In the genomic region with DNA sequence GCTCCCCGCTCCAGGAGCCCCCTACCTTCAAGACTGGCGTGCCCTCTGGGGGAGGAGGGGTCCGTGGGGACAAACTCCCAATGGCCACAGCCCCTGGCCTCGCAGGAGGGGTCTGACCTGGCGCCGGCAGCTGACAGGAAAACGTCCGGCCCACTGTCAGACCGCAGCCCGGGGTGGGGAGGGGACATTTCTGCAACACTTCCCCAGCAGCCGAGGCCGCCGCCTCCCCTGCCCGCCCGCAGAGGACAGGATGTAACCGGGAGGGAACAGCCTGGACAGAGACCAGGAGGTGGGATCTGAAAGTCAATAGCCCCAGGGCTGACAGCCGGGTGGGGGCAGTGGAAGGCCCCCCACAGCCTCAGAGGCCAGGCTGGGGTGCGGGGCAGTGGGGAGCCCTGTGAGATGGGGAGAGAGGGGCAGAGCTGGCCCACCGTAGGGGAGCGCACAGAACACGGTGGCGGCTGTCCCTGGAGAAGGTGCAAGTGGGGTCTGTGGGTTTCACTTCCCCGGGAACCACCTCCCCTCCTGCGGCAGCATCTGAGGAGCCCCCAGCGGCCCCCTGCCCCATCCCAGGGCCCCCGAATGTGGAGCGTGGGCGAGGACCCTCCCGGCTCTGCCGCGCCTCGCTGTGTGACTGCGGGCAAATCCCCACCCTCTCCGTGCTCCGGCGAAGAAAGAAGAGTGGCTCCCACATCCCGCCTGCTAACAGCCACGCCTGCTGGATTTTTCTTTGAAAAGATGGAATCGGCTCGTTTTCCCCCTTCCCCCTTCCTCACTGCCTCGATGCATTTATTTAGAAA, we compare ENCODE assay signal across 8 cellular contexts. TPM values are rescaled to one million over a fixed set of nuclear protein-coding genes. Genes with fewer than 3 reads are reported as not detected.
DNase-seq lines count a peak whose midpoint lies in the region; ATAC-seq and TF ChIP-seq lines count a peak whose summit lies in the region.

A gene with protein sequence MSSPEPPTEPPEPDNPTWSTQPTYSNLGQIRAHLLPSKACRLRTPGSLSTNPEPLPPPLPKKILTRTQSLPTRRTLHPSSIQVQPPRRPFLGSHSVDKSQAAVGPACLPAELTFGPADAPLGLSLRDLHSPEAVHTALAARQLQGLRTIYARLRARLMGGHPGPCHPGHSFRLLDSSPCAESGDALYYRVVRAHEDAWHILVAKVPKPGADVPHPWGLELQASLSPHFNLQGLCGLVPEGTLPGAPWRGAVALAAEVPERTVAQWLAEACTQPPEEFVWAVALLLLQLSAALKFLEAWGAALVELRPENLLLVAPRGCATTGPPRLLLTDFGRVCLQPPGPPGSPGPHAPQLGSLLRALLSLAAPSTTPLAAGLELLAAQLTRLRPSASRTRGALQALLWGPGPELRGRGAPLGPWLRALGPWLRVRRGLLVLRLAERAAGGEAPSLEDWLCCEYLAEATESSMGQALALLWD (minus strand): TSS at position 114 of the 800 bp plus-strand sequence. CDS start 1,244 bp downstream, outside the sequence.

- H3K36me3 ChIP-seq in OCI-LY7 (ENCODE audit: insufficient read depth, low read length) (no peaks in the 10 kb centered on the region), mucosa of descending colon (ENCODE audit: low read depth) (no peaks in the 10 kb centered on the region), uterus (no peaks in the 10 kb centered on the region), PC-9 (ENCODE audit: low read depth) (no peaks in the 10 kb centered on the region)

- TF ChIP-seq POLR2A in uterus (IDR thresholded peaks at IDR 0.05): no peak

- H3K4me3 Mint-ChIP-seq in endothelial cell (ENCODE audit: unreplicated experiment): peak within 1 kb of the TSS; percentile 82

- H3K4me2 ChIP-seq in OCI-LY7 (ENCODE audit: low read length) (peak within 1 kb of the TSS; percentile 45), PC-9 (no peak within 1 kb of the TSS)

- H3K27ac ChIP-seq in OCI-LY7 (ENCODE audit: low read depth, low read length, poor library complexity, severe bottlenecking) (no peak within 1 kb of the TSS), uterus (no peak within 1 kb of the TSS), PC-9 (no peak within 1 kb of the TSS)

- no peak for TF ChIP-seq CTCF in GM10266 (IDR thresholded peaks at IDR 0.05; ENCODE audit: control insufficient read depth, insufficient read depth, low read depth, missing control alignments)
- TF ChIP-seq CTCF in OCI-LY7 (conservative IDR thresholded peaks at IDR 0.05; ENCODE audit: low read length): no peak
- TF ChIP-seq CTCF in endothelial cell (IDR thresholded peaks at IDR 0.05; ENCODE audit: unreplicated experiment): no peak
- no peak for TF ChIP-seq CTCF in mucosa of descending colon (IDR thresholded peaks at IDR 0.05)
- TF ChIP-seq CTCF in uterus (IDR thresholded peaks at IDR 0.05): no peak
- TF ChIP-seq CTCF in PC-9 (conservative IDR thresholded peaks at IDR 0.05): no peak

- peaks cover 5% of the 10 kb centered on the region for H3K4me1 Mint-ChIP-seq in endothelial cell (ENCODE audit: unreplicated experiment)

- H3K9me2 ChIP-seq in OCI-LY7 (ENCODE audit: insufficient read depth, low read length) (no peaks in the 10 kb centered on the region), PC-9 (ENCODE audit: insufficient read depth) (no peaks in the 10 kb centered on the region)

- CTCF ChIA-PET in OCI-LY7 (lab: Charles Lee; ENCODE audit: unreplicated experiment): no interaction called here
- CTCF ChIA-PET in PC-9 (lab: Charles Lee): no interaction called here

- no peak within 1 kb of the TSS for H3K27ac Mint-ChIP-seq in endothelial cell (ENCODE audit: unreplicated experiment)

- H3K9me3 ChIP-seq in OCI-LY7 (ENCODE audit: low read length) (no peaks in the 10 kb centered on the region), mucosa of descending colon (no peaks in the 10 kb centered on the region), uterus (no peaks in the 10 kb centered on the region), PC-9 (ENCODE audit: insufficient read depth, low read depth) (no peaks in the 10 kb centered on the region)

- H4K20me1 ChIP-seq in OCI-LY7 (ENCODE audit: insufficient read depth, low read length) (no peaks in the 10 kb centered on the region), PC-9 (ENCODE audit: insufficient read depth) (no peaks in the 10 kb centered on the region)

- ATAC-seq in mucosa of descending colon: peak; percentile 65
- ATAC-seq in GM21367 (IDR thresholded peaks at IDR 0.05; ENCODE audit: unreplicated experiment): no peak

- H3K4me1 ChIP-seq in OCI-LY7 (ENCODE audit: insufficient read depth, low read length, poor library complexity, severe bottlenecking) (peaks cover 16% of the 10 kb centered on the region), mucosa of descending colon (ENCODE audit: low read depth) (peaks cover 4% of the 10 kb centered on the region), uterus (peaks cover 0 to 13% of the 10 kb centered on the region in 2 donors), PC-9 (replicated peaks; ENCODE audit: insufficient read depth) (no peaks in the 10 kb centered on the region)

- H3K79me2 ChIP-seq in OCI-LY7 (ENCODE audit: insufficient read depth, low read depth, low read length): no peaks in the 10 kb centered on the region
- no peaks in the 10 kb centered on the region for H3K79me2 ChIP-seq in PC-9 (ENCODE audit: low read depth)

- H3K4me3 ChIP-seq in OCI-LY7 (ENCODE audit: low read depth, low read length, poor library complexity, severe bottlenecking) (no peak within 1 kb of the TSS), mucosa of descending colon (no peak within 1 kb of the TSS), uterus (peak within 1 kb of the TSS in 1 of 2 donors; percentile 23), PC-9 (no peak within 1 kb of the TSS)

- peaks cover 2% of the 10 kb centered on the region for H3K36me3 Mint-ChIP-seq in endothelial cell (ENCODE audit: low read depth, unreplicated experiment)

- intact Hi-C loops in OCI-LY7 (cut with micrococcal nuclease; ENCODE audit: unreplicated experiment): no loop called here
- intact Hi-C loops in mucosa of descending colon (cut with DNase I, micrococcal nuclease): no loop called here
- intact Hi-C loops in uterus (cut with DNase I; ENCODE audit: low total_unique reads): no loop called here
- intact Hi-C loops in PC-9 (cut with micrococcal nuclease; ENCODE audit: unreplicated experiment): no loop called here

- BruUV-seq in OCI-LY7 (replicated peaks; lab: Mats Ljungman, UMichigan): no TSS peak
- no TSS peak for BruUV-seq in PC-9 (replicated peaks; lab: Mats Ljungman, UMichigan)

- DNase-seq in GM10266 (ENCODE audit: extremely low spot score) (peak; percentile 70), OCI-LY7 (ENCODE audit: low spot score) (no peak), endothelial cell (ENCODE audit: low spot score) (peak; percentile 73), mucosa of descending colon (peak; percentile 66 to 90 (median 74)), uterus (peak; percentile 49 to 51), NCI-H524 (lab: John Stamatoyannopoulos, UW) (no peak), PC-9 (no peak)

- no peaks in the 10 kb centered on the region for H3K27me3 ChIP-seq in uterus
- no peaks in the 10 kb centered on the region for H3K27me3 ChIP-seq in PC-9 (ENCODE audit: insufficient read depth, low read depth)

- H3K27me3 Mint-ChIP-seq in endothelial cell (ENCODE audit: unreplicated experiment): peaks cover 2% of the 10 kb centered on the region

- H2AFZ ChIP-seq in OCI-LY7 (ENCODE audit: low read length) (no peak within 1 kb of the TSS), PC-9 (no peak within 1 kb of the TSS)

- no peaks in the 10 kb centered on the region for H3F3A ChIP-seq in PC-9 (ENCODE audit: insufficient read depth, low read depth)

- POLR2A ChIA-PET in OCI-LY7 (lab: Charles Lee): no interaction called here
- POLR2A ChIA-PET in PC-9 (lab: Charles Lee; ENCODE audit: unreplicated experiment): interaction anchor here (0.6 kb wide), 1 partner anchor 8 kb away, joined by 6 read pairs; no protein-coding TSS in a partner anchor

- no peaks in the 10 kb centered on the region for H3K9me3 Mint-ChIP-seq in endothelial cell (ENCODE audit: unreplicated experiment)

RNA-seq across cellular contexts. Expression of the gene that starts here (rescaled TPM):
- total RNA-seq in OCI-LY7 (2014; rRNA removed; shearing (Covaris generic)): not detected in 2 replicates
- total RNA-seq in OCI-LY7 (2022) (0.18 TPM in 1 of 2 replicates, not detected in the other), endothelial cell (ENCODE audit: unreplicated experiment) (0.97 TPM), mucosa of descending colon (1 to 10 TPM in 2 of 3 donors, under 1 TPM in 1; 0.29 to 1.4 (median 1.1) TPM), uterus (under 1 TPM in 2 of 4 donors, not detected in 2; 0.26 to 0.40 TPM), PC-9 (2021) (not detected in 2 replicates)

Comparison
In these comparisons a context has a peak if more than half of its experiments do, and no peak if none do; other contexts are left out.
1. Peak in DNase-seq in endothelial cell; RNA of the gene not detected or under 1 TPM.
2. Peak in DNase-seq in uterus; RNA of the gene not detected or under 1 TPM.
3. DNase-seq: peak in GM10266 (single experiment) and mucosa of descending colon (3 of 3); none in OCI-LY7 (single experiment), NCI-H524 (0 of 2) and PC-9 (0 of 2).